Comparison of ENCODE assay signal across 27 cellular contexts in the genomic region with DNA sequence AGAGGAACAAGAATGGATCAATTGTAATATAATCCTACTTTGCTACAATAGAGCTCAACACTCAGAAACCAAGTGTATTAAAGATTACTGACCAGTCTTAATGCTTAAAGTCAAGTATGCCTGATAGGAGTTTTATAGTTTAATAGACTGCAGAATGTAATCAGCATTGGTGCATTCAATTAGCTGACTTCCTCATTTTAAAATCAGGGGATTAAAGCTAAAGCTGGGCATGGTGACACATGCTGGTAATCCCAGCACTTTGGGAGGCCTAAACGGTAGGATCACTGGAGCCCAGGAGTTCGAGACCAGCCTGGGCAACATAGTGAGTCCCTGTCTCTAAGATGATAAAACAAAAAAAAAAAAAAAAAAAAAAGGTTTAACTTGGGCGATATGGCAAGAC.
"Had no signal": no experiment of that assay in that cellular context is flagged by ENCODE, and none has a peak within 500 bp of the region (broad histone marks: within the 10 kb centered on the region; RNA-seq: fewer than 3 reads in every experiment).

No MANE protein-coding gene starts in this region.

- H3K36me3 ChIP-seq: breast epithelium had no signal

- DNase-seq: activated CD4-positive, alpha-beta T cell treated with anti-CD3 and anti-CD28 coated beads for 36 hours; activated CD4-positive, alpha-beta T cell treated with anti-CD3 and anti-CD28 coated beads, Interleukin-2, amount 50 U/mL, for 4 hours; activated CD8-positive, alpha-beta memory T cell treated with anti-CD3 and anti-CD28 coated beads for 24 hours; activated CD8-positive, alpha-beta memory T cell treated with anti-CD3 and anti-CD28 coated beads, Interleukin-2, amount 50 U/mL, for 4 hours; activated naive CD4-positive, alpha-beta T cell; activated T-cell treated with anti-CD3 and anti-CD28 coated beads, Interleukin-2, amount 50 U/mL, for 24 hours; effector memory CD4-positive, alpha-beta T cell; hypothalamus; left ventricle myocardium inferior; naive thymus-derived CD4-positive, alpha-beta T cell; retina; stimulated activated CD4-positive, alpha-beta T cell treated with anti-CD3 and anti-CD28 coated beads, Interleukin-2, amount 100 ng/mL, for 48 hours; stimulated activated CD8-positive, alpha-beta memory T cell treated with anti-CD3 and anti-CD28 coated beads, Interleukin-4, amount 100 ng/mL, for 48 hours; stimulated activated naive B cell treated with anti-CD40 and anti-IgM and Interleukin-4, amounts not matched to agents 10 μg/mL and 1 μg/mL and 100 μg/mL, for 72 hours; transverse colon had no signal

- H3K27ac Mint-ChIP-seq: activated CD4-positive, alpha-beta T cell treated with anti-CD3 and anti-CD28 coated beads for 36 hours; activated naive CD8-positive, alpha-beta T cell; activated T-cell treated with anti-CD3 and anti-CD28 coated beads, Interleukin-2, amount 50 U/mL, for 24 hours; activated T-helper 2 cell treated with anti-CD3 and anti-CD28 coated beads, Interferon-gamma antibody, Interleukin-2, Interleukin-4, amounts not matched to agents 10 μg/mL and 5 μg/mL and 100 μg/mL, durations not matched to agents 14 hours and 24 hours and 36 hours; neural progenitor cell; progenitor cell of endocrine pancreas; stimulated activated naive B cell treated with anti-CD40 and anti-IgM and Interleukin-4, amounts not matched to agents 10 μg/mL and 1 μg/mL and 100 μg/mL, for 72 hours; WTC11 had no signal

- H3K4me1 ChIP-seq: breast epithelium, left ventricle myocardium inferior, transverse colon had no signal

- H3K9me3 Mint-ChIP-seq: activated T-cell treated with anti-CD3 and anti-CD28 coated beads, Interleukin-2, amount 50 U/mL, for 24 hours; activated T-helper 2 cell treated with anti-CD3 and anti-CD28 coated beads, Interferon-gamma antibody, Interleukin-2, Interleukin-4, amounts not matched to agents 10 μg/mL and 5 μg/mL and 100 μg/mL, durations not matched to agents 14 hours and 24 hours and 36 hours; central memory CD8-positive, alpha-beta T cell; naive thymus-derived CD4-positive, alpha-beta T cell; stimulated activated naive B cell treated with anti-CD40 and anti-IgM and Interleukin-4, amounts not matched to agents 10 μg/mL and 1 μg/mL and 100 μg/mL, for 72 hours had no signal

- H3K27ac ChIP-seq: breast epithelium, esophagus muscularis mucosa, left ventricle myocardium inferior, neural progenitor cell, transverse colon had no signal

- H2AFZ ChIP-seq: neural progenitor cell had no signal

- H3K27me3 ChIP-seq: breast epithelium, esophagus muscularis mucosa, transverse colon had no signal

- ATAC-seq: activated CD4-positive, alpha-beta T cell treated with anti-CD3 and anti-CD28 coated beads for 36 hours; naive thymus-derived CD4-positive, alpha-beta T cell; WTC11 had no signal

- H3K4me2 ChIP-seq: neural progenitor cell had no signal

- H3K9me3 ChIP-seq: breast epithelium, esophagus muscularis mucosa, left ventricle myocardium inferior, transverse colon had no signal

- H3K4me3 Mint-ChIP-seq: activated CD4-positive, alpha-beta T cell treated with anti-CD3 and anti-CD28 coated beads for 36 hours; activated naive CD8-positive, alpha-beta T cell; activated T-cell treated with anti-CD3 and anti-CD28 coated beads, Interleukin-2, amount 50 U/mL, for 24 hours; central memory CD8-positive, alpha-beta T cell; naive thymus-derived CD4-positive, alpha-beta T cell; neural progenitor cell; stimulated activated naive B cell treated with anti-CD40 and anti-IgM and Interleukin-4, amounts not matched to agents 10 μg/mL and 1 μg/mL and 100 μg/mL, for 72 hours; WTC11 had no signal

- H3K9ac ChIP-seq: neural progenitor cell had no signal

- FAIRE-seq: colon, endothelial cell of umbilical vein, frontal cortex, urothelium cell line had no signal

- H3K27me3 Mint-ChIP-seq: progenitor cell of endocrine pancreas; stimulated activated naive B cell treated with anti-CD40 and anti-IgM and Interleukin-4, amounts not matched to agents 10 μg/mL and 1 μg/mL and 100 μg/mL, for 72 hours had no signal

- H3K4me3 ChIP-seq: breast epithelium, esophagus muscularis mucosa, left ventricle myocardium inferior, neural progenitor cell, transverse colon had no signal
